ENCODE assay signal across 8 cellular contexts in the genomic region with DNA sequence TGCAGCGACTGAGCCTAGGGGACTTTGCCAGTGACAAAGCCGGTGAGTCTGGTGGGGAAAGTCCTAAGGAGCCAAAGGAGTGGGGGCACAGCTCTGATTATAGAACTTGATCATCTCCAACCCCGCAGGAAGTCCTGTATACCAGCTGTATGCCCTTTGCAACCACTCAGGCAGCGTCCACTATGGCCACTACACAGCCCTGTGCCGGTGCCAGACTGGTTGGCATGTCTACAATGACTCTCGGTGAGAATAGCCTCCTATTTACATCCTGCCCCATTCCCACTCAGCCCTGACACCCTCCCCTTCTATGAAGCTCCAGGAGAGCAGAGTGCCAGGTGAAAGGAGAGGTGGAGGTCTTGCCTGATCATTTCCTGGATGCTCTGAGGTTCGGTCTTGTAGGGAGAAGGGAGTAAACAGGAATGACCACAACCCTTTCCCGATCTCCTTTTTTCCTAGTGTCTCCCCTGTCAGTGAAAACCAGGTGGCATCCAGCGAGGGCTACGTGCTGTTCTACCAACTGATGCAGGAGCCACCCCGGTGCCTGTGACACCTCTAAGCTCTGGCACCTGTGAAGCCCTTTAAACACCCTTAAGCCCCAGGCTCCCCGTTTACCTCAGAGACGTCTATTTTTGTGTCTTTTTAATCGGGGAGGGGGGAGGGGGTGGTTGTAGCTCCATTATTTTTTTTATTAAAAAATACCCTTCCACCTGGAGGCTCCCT. TPM values are rescaled to one million over a fixed set of nuclear protein-coding genes. Genes with fewer than 3 reads are reported as not detected.
DNase-seq lines count a peak whose midpoint lies in the region; ATAC-seq, FAIRE-seq and TF ChIP-seq lines count a peak whose summit lies in the region.

No MANE protein-coding gene starts in this region.

- no peaks in the 10 kb centered on the region for H3K27me3 ChIP-seq in CD8-positive, alpha-beta T cell (ENCODE audit: insufficient read depth, low read length)
- H3K27me3 ChIP-seq in PC-9 (ENCODE audit: insufficient read depth, low read depth) (no peaks in the 10 kb centered on the region), endothelial cell of umbilical vein (ENCODE audit: control insufficient read depth in 2 of 2, insufficient read depth in 2 of 2, low read length in 2 of 2) (no peaks in the 10 kb centered on the region)

- H3F3A ChIP-seq in PC-9 (ENCODE audit: insufficient read depth, low read depth), result peaks cover 26% of the 10 kb centered on the region; the same call in 1 of the 2 replicates

- no TSS peak for BruUV-seq in PC-9 (replicated peaks; lab: Mats Ljungman, UMichigan)
- BruUV-seq in endothelial cell of umbilical vein (replicated peaks; lab: Mats Ljungman, UMichigan), result no TSS peak

- peaks cover 38% of the 10 kb centered on the region for H3K4me1 ChIP-seq in CD8-positive, alpha-beta T cell (ENCODE audit: insufficient read depth, low read length)
- H3K4me1 ChIP-seq in PC-9 (replicated peaks; ENCODE audit: insufficient read depth) (peaks cover 18% of the 10 kb centered on the region), endothelial cell of umbilical vein (ENCODE audit: control insufficient read depth, extremely low read depth, insufficient read depth, low read length) (peaks cover 21% of the 10 kb centered on the region)

- H3K9me3 Mint-ChIP-seq in CD8-positive, alpha-beta T cell, result no peaks in the 10 kb centered on the region
- H3K9me3 Mint-ChIP-seq in osteocyte (ENCODE audit: unreplicated experiment), result no peaks in the 10 kb centered on the region

- ATAC-seq in CD8-positive, alpha-beta T cell, result no peak

- H4K20me1 ChIP-seq in PC-9 (ENCODE audit: insufficient read depth), result no peaks in the 10 kb centered on the region
- H4K20me1 ChIP-seq in endothelial cell of umbilical vein (replicated peaks; ENCODE audit: control insufficient read depth, extremely low read depth, insufficient read depth, low read length), result no peaks in the 10 kb centered on the region

- peak overlapping the region; percentile 98 for H3K27ac Mint-ChIP-seq in CD8-positive, alpha-beta T cell
- H3K27ac Mint-ChIP-seq in osteocyte (ENCODE audit: unreplicated experiment), result peak overlapping the region; percentile 100

- H3K4me1 Mint-ChIP-seq in CD8-positive, alpha-beta T cell (ENCODE audit: low read depth), result peaks cover 61% of the 10 kb centered on the region
- H3K4me1 Mint-ChIP-seq in osteocyte (ENCODE audit: unreplicated experiment), result peaks cover 38% of the 10 kb centered on the region

- peak overlapping the region; percentile 98 for H3K4me2 ChIP-seq in PC-9
- H3K4me2 ChIP-seq in endothelial cell of umbilical vein (ENCODE audit: insufficient read depth, low read length), result peak overlapping the region; percentile 75

- H3K27ac ChIP-seq in CD8-positive, alpha-beta T cell (ENCODE audit: low read depth, low read length), result peak overlapping the region; percentile 88
- H3K27ac ChIP-seq in PC-9 (peak overlapping the region; percentile 45), endothelial cell of umbilical vein (ENCODE audit: insufficient read depth, low read depth, low read length) (peak overlapping the region; percentile 74)

- intact Hi-C loops in CD8-positive, alpha-beta T cell (cut with DNase I, micrococcal nuclease), result no loop called here
- intact Hi-C loops in PC-9 (cut with micrococcal nuclease; ENCODE audit: unreplicated experiment), result no loop called here
- intact Hi-C loops in endothelial cell of umbilical vein (cut with micrococcal nuclease), result no loop called here

- H3K4me3 Mint-ChIP-seq in CD8-positive, alpha-beta T cell, result no peak overlapping the region
- peak overlapping the region; percentile 90 for H3K4me3 Mint-ChIP-seq in osteocyte (ENCODE audit: unreplicated experiment)

- no peak for TF ChIP-seq POLR2A in endothelial cell of umbilical vein (IDR thresholded peaks at IDR 0.05; ENCODE audit: low read depth, low read length)

- peaks cover 5% of the 10 kb centered on the region for H3K36me3 ChIP-seq in CD8-positive, alpha-beta T cell (ENCODE audit: insufficient read depth, low read length)
- H3K36me3 ChIP-seq in PC-9 (ENCODE audit: low read depth) (peaks cover 7% of the 10 kb centered on the region), endothelial cell of umbilical vein (ENCODE audit: control insufficient read depth in 2 of 2, extremely low read depth in 1 of 2, insufficient read depth in 2 of 2, low read length in 2 of 2) (peaks cover 0 to 12% of the 10 kb centered on the region in 2 experiments)

- no peaks in the 10 kb centered on the region for H3K9me1 ChIP-seq in endothelial cell of umbilical vein (replicated peaks; ENCODE audit: control insufficient read depth, extremely low read depth, insufficient read depth, low read length)

- no peaks in the 10 kb centered on the region for H3K27me3 Mint-ChIP-seq in CD8-positive, alpha-beta T cell (ENCODE audit: low read depth)
- no peaks in the 10 kb centered on the region for H3K27me3 Mint-ChIP-seq in osteocyte (ENCODE audit: unreplicated experiment)

- dilution Hi-C loops in endothelial cell of umbilical vein (cut with MboI; ENCODE audit: extremely low pct_ligation_motif_present, low sequenced_read_pairs), result no loop called here

- no peaks in the 10 kb centered on the region for H3K9me3 ChIP-seq in CD8-positive, alpha-beta T cell (ENCODE audit: low read length)
- H3K9me3 ChIP-seq in PC-9 (ENCODE audit: insufficient read depth, low read depth) (no peaks in the 10 kb centered on the region), endothelial cell of umbilical vein (replicated peaks; ENCODE audit: control insufficient read depth, insufficient read depth, low read length) (no peaks in the 10 kb centered on the region)

- DNase-seq in CD8-positive, alpha-beta T cell, result no peak
- DNase-seq in PC-9 (no peak), endothelial cell of umbilical vein (ENCODE audit: low read depth, low spot score) (no peak), osteocyte (ENCODE audit: extremely low spot score, unreplicated experiment) (no peak), KG1 (lab: John Stamatoyannopoulos, UW) (no peak), NCI-H774 (lab: John Stamatoyannopoulos, UW) (no peak), GM20000 (ENCODE audit: low spot score) (no peak), kidney glomerular epithelial cell (lab: John Stamatoyannopoulos, UW) (no peak)

- H3K9ac ChIP-seq in endothelial cell of umbilical vein (replicated peaks; ENCODE audit: extremely low read depth, insufficient read depth, low read length), result peak overlapping the region; percentile 82

- FAIRE-seq in endothelial cell of umbilical vein (lab: Jason Lieb, UNC), result no peak

- H3K36me3 Mint-ChIP-seq in CD8-positive, alpha-beta T cell, result peaks cover 59% of the 10 kb centered on the region
- H3K36me3 Mint-ChIP-seq in osteocyte (ENCODE audit: unreplicated experiment), result peaks cover 16% of the 10 kb centered on the region

- no peak overlapping the region; the same call in 1 of the 2 replicates for H2AFZ ChIP-seq in PC-9
- H2AFZ ChIP-seq in endothelial cell of umbilical vein (ENCODE audit: low read depth, low read length), result no peak overlapping the region

- peak overlapping the region; percentile 58 for H3K4me3 ChIP-seq in CD8-positive, alpha-beta T cell (ENCODE audit: low read depth, low read length)
- H3K4me3 ChIP-seq in PC-9, result peak overlapping the region; percentile 72
- no peak overlapping the region for H3K4me3 ChIP-seq in endothelial cell of umbilical vein (replicated peaks in 1 of 3; ENCODE audit: insufficient read depth in 1 of 3, low read depth in 1 of 3, low read length in 3 of 3)

- TF ChIP-seq CTCF in CD8-positive, alpha-beta T cell (IDR thresholded peaks at IDR 0.05), result no peak
- TF ChIP-seq CTCF in PC-9 (conservative IDR thresholded peaks at IDR 0.05), result no peak
- TF ChIP-seq CTCF in endothelial cell of umbilical vein (IDR thresholded peaks at IDR 0.05; ENCODE audit: extremely low read depth in 1 of 2, insufficient read depth in 1 of 2, low read depth in 1 of 2, low read length in 2 of 2), result no peak
- TF ChIP-seq CTCF in osteocyte (IDR thresholded peaks at IDR 0.05), result no peak
- TF ChIP-seq CTCF in GM20000 (IDR thresholded peaks at IDR 0.05; ENCODE audit: extremely low read depth, missing control alignments), result no peak

- H3K79me2 ChIP-seq in PC-9 (ENCODE audit: low read depth) (peaks cover 13% of the 10 kb centered on the region; the same call in 1 of the 2 replicates), endothelial cell of umbilical vein (ENCODE audit: control insufficient read depth, insufficient read depth, low read length) (peaks cover 5% of the 10 kb centered on the region)

- CTCF ChIA-PET in CD8-positive, alpha-beta T cell (lab: Charles Lee), result interaction anchor here (0.6 to 5.3 kb wide), 23 partner anchors 10 to 584 kb away, joined by 3 to 55 read pairs (median 7); a partner anchor contains a TSS
- CTCF ChIA-PET in PC-9 (lab: Charles Lee), result interaction anchor here (1.4 kb wide), 1 partner anchor 144 kb away, joined by 5 read pairs; a partner anchor contains a TSS
- CTCF ChIA-PET in endothelial cell of umbilical vein (lab: Charles Lee), result interaction anchor here (0.7 to 3.1 kb wide), 15 partner anchors 9 to 217 kb away, joined by 3 to 35 read pairs (median 9); a partner anchor contains a TSS

- POLR2A ChIA-PET in CD8-positive, alpha-beta T cell (lab: Charles Lee), result interaction anchor here (0.7 to 4.5 kb wide), 11 partner anchors 11 to 149 kb away, joined by 3 to 36 read pairs (median 7); a partner anchor contains a TSS
- POLR2A ChIA-PET in PC-9 (lab: Charles Lee; ENCODE audit: unreplicated experiment), result interaction anchor here (1.2 kb wide), 1 partner anchor 11 kb away, joined by 15 read pairs; a partner anchor contains a TSS
- POLR2A ChIA-PET in endothelial cell of umbilical vein (lab: Charles Lee), result interaction anchor here (0.8 to 2.2 kb wide), 5 partner anchors 11 to 217 kb away, joined by 3 to 8 read pairs (median 4); a partner anchor contains a TSS

- no peaks in the 10 kb centered on the region for H3K9me2 ChIP-seq in PC-9 (ENCODE audit: insufficient read depth)

RNA-seq across cellular contexts. Expression of a gene that starts 1.2 kb away (rescaled TPM):
- 10 to 100 TPM; 18.5 to 19.8 TPM for total RNA-seq in CD8-positive, alpha-beta T cell
- total RNA-seq in PC-9 (2021), result 23.1 and 26.4 TPM in 2 replicates
- 28.5 and 28.9 TPM in 2 replicates for total RNA-seq in endothelial cell of umbilical vein
- 26.4 and 31.3 TPM in 2 replicates for polyA plus RNA-seq in endothelial cell of umbilical vein
- 11.8 and 15.6 TPM in 2 replicates for polyA plus RNA-seq in endothelial cell of umbilical vein (2011; cell fraction: cytosol; rRNA removed)
- 118 and 123 TPM in 2 replicates for polyA plus RNA-seq in endothelial cell of umbilical vein (2011; cell fraction: nucleus; rRNA removed)
- polyA plus RNA-seq in endothelial cell of umbilical vein (2012), result 17.9 and 19.2 TPM in 2 replicates
- 13.7 and 16.0 TPM in 2 replicates for polyA minus RNA-seq in endothelial cell of umbilical vein
- polyA minus RNA-seq in endothelial cell of umbilical vein (2011; cell fraction: cytosol; rRNA and poly(A)+ RNA removed), result 13.5 TPM
- 17.6 and 19.1 TPM in 2 replicates for polyA minus RNA-seq in endothelial cell of umbilical vein (2011; cell fraction: nucleus; rRNA and poly(A)+ RNA removed)
- total RNA-seq in osteocyte, result 37.1 and 37.9 TPM in 2 replicates

RNA-seq across cellular contexts. Expression of a gene that starts 5.8 kb away (rescaled TPM):
- total RNA-seq in CD8-positive, alpha-beta T cell, result 10 to 100 TPM; 34.8 to 38.1 TPM
- total RNA-seq in PC-9 (2021), result 32.3 and 34.8 TPM in 2 replicates
- 18.7 and 19.7 TPM in 2 replicates for total RNA-seq in endothelial cell of umbilical vein
- 29.2 and 34.9 TPM in 2 replicates for polyA plus RNA-seq in endothelial cell of umbilical vein
- 21.0 and 21.5 TPM in 2 replicates for polyA plus RNA-seq in endothelial cell of umbilical vein (2011; cell fraction: cytosol; rRNA removed)
- polyA plus RNA-seq in endothelial cell of umbilical vein (2011; cell fraction: nucleus; rRNA removed), result 84.5 and 91.0 TPM in 2 replicates
- 14.6 and 14.7 TPM in 2 replicates for polyA plus RNA-seq in endothelial cell of umbilical vein (2012)
- polyA minus RNA-seq in endothelial cell of umbilical vein, result 16.3 TPM in 2 replicates
- polyA minus RNA-seq in endothelial cell of umbilical vein (2011; cell fraction: cytosol; rRNA and poly(A)+ RNA removed), result 16.2 TPM
- polyA minus RNA-seq in endothelial cell of umbilical vein (2011; cell fraction: nucleus; rRNA and poly(A)+ RNA removed), result 16.0 and 18.2 TPM in 2 replicates
- 25.5 and 27.5 TPM in 2 replicates for total RNA-seq in osteocyte

RNA-seq across cellular contexts. Expression of a gene that starts 11.3 kb away (rescaled TPM):
- 10 to 100 TPM; 94.7 to 96.6 TPM for total RNA-seq in CD8-positive, alpha-beta T cell
- total RNA-seq in PC-9 (2021) (74.2 and 74.9 TPM in 2 replicates), endothelial cell of umbilical vein (102 and 110 TPM in 2 replicates), osteocyte (98.2 and 100 TPM in 2 replicates)
- 115 and 149 TPM in 2 replicates for polyA plus RNA-seq in endothelial cell of umbilical vein
- polyA plus RNA-seq in endothelial cell of umbilical vein (2011; cell fraction: cytosol; rRNA removed), result 198 and 222 TPM in 2 replicates
- 63.9 and 87.7 TPM in 2 replicates for polyA plus RNA-seq in endothelial cell of umbilical vein (2011; cell fraction: nucleus; rRNA removed)
- 124 and 128 TPM in 2 replicates for polyA plus RNA-seq in endothelial cell of umbilical vein (2012)
- polyA minus RNA-seq in endothelial cell of umbilical vein, result 68.2 and 73.7 TPM in 2 replicates
- 45.0 TPM for polyA minus RNA-seq in endothelial cell of umbilical vein (2011; cell fraction: cytosol; rRNA and poly(A)+ RNA removed)
- polyA minus RNA-seq in endothelial cell of umbilical vein (2011; cell fraction: nucleus; rRNA and poly(A)+ RNA removed), result 22.1 and 30.2 TPM in 2 replicates

RNA-seq across cellular contexts. Expression of a gene that starts 12.2 kb away (rescaled TPM):
- total RNA-seq in CD8-positive, alpha-beta T cell, result 10 to 100 TPM; 33.8 to 36.4 TPM
- total RNA-seq in PC-9 (2021), result 35.5 and 47.8 TPM in 2 replicates
- 39.5 and 39.8 TPM in 2 replicates for total RNA-seq in endothelial cell of umbilical vein
- 55.5 and 60.4 TPM in 2 replicates for polyA plus RNA-seq in endothelial cell of umbilical vein
- polyA plus RNA-seq in endothelial cell of umbilical vein (2011; cell fraction: cytosol; rRNA removed), result 43.9 and 47.0 TPM in 2 replicates
- polyA plus RNA-seq in endothelial cell of umbilical vein (2011; cell fraction: nucleus; rRNA removed), result 46.1 and 53.2 TPM in 2 replicates
- 36.9 and 38.5 TPM in 2 replicates for polyA plus RNA-seq in endothelial cell of umbilical vein (2012)
- polyA minus RNA-seq in endothelial cell of umbilical vein, result 22.8 and 24.6 TPM in 2 replicates
- 18.3 TPM for polyA minus RNA-seq in endothelial cell of umbilical vein (2011; cell fraction: cytosol; rRNA and poly(A)+ RNA removed)
- polyA minus RNA-seq in endothelial cell of umbilical vein (2011; cell fraction: nucleus; rRNA and poly(A)+ RNA removed), result 13.6 and 14.2 TPM in 2 replicates
- total RNA-seq in osteocyte, result 21.7 and 24.3 TPM in 2 replicates

RNA-seq across cellular contexts. Expression of a gene that starts 32.6 kb away (rescaled TPM):
- 10 to 100 TPM; 32.4 to 34.6 TPM for total RNA-seq in CD8-positive, alpha-beta T cell
- 26.7 and 29.8 TPM in 2 replicates for total RNA-seq in PC-9 (2021)
- 50.2 and 54.9 TPM in 2 replicates for total RNA-seq in endothelial cell of umbilical vein
- polyA plus RNA-seq in endothelial cell of umbilical vein, result 78.3 and 81.8 TPM in 2 replicates
- polyA plus RNA-seq in endothelial cell of umbilical vein (2011; cell fraction: cytosol; rRNA removed), result 68.5 and 69.2 TPM in 2 replicates
- 62.1 and 68.5 TPM in 2 replicates for polyA plus RNA-seq in endothelial cell of umbilical vein (2011; cell fraction: nucleus; rRNA removed)
- 36.7 and 46.4 TPM in 2 replicates for polyA plus RNA-seq in endothelial cell of umbilical vein (2012)
- 118 and 132 TPM in 2 replicates for polyA minus RNA-seq in endothelial cell of umbilical vein
- 18.5 TPM for polyA minus RNA-seq in endothelial cell of umbilical vein (2011; cell fraction: cytosol; rRNA and poly(A)+ RNA removed)
- polyA minus RNA-seq in endothelial cell of umbilical vein (2011; cell fraction: nucleus; rRNA and poly(A)+ RNA removed), result 21.3 and 24.1 TPM in 2 replicates
- 40.8 and 43.1 TPM in 2 replicates for total RNA-seq in osteocyte

Comparison
In these comparisons a context has a peak if more than half of its experiments do, and no peak if none do; other contexts are left out.
1. H3K4me3 ChIP-seq: peak in CD8-positive, alpha-beta T cell (single experiment) and PC-9 (single experiment); none in endothelial cell of umbilical vein (0 of 3).
2. Peak in every context shown above with its lines, with median percentiles within 50 percentile points of each other: H3K27ac ChIP-seq.